ENCODE assay signal across 8 cellular contexts in genomic region chr1:30801826-30802198, GRCh38. TPM values are rescaled to one million over a fixed set of nuclear protein-coding genes. Genes with fewer than 3 reads are reported as not detected.
DNase-seq lines count a peak whose midpoint lies in the region; ATAC-seq and TF ChIP-seq lines count a peak whose summit lies in the region.

No MANE protein-coding gene starts in this region.

- H3K27me3 Mint-ChIP-seq in T-helper 2 cell treated with Interferon-gamma antibody and Interleukin-4, amounts not matched to agents 5 μg/mL and 100 μg/mL, for 36 hours (ENCODE audit: low read depth), result peaks cover 35% of the 10 kb centered on the region

- H3K4me3 ChIP-seq in NB4 (ENCODE audit: low read depth, low read length) (no peak overlapping the region), right atrium auricular region (no peak overlapping the region)

- ATAC-seq in HG03280 (IDR thresholded peaks at IDR 0.05; ENCODE audit: unreplicated experiment), result no peak

- peak; percentile 18 for DNase-seq in GDM1 (lab: John Stamatoyannopoulos, UW)
- peak; percentile 71 for DNase-seq in NB4 (ENCODE audit: low read depth)
- peak; percentile 61 for DNase-seq in T-helper 2 cell treated with Interferon-gamma antibody and Interleukin-4, amounts not matched to agents 5 μg/mL and 100 μg/mL, for 36 hours (ENCODE audit: low spot score)
- DNase-seq in amygdala (lab: John Stamatoyannopoulos, UW), result peak in 54 of 56 donors; percentile 26 to 91 (median 74)
- DNase-seq in right atrium auricular region (ENCODE audit: low spot score), result peak; percentile 86
- peak; percentile 94 for DNase-seq in retina
- no peak for DNase-seq in epidermal melanocyte (ENCODE audit: insufficient read length, low spot score)

- no peaks in the 10 kb centered on the region for H3K9me3 ChIP-seq in right atrium auricular region

- H3K4me1 Mint-ChIP-seq in T-helper 2 cell treated with Interferon-gamma antibody and Interleukin-4, amounts not matched to agents 5 μg/mL and 100 μg/mL, for 36 hours (ENCODE audit: low read depth), result peaks cover 4% of the 10 kb centered on the region

- H3K27ac Mint-ChIP-seq in T-helper 2 cell treated with Interferon-gamma antibody and Interleukin-4, amounts not matched to agents 5 μg/mL and 100 μg/mL, for 36 hours, result no peak overlapping the region

- H3K36me3 ChIP-seq in right atrium auricular region, result no peaks in the 10 kb centered on the region

- no peaks in the 10 kb centered on the region for H3K27me3 ChIP-seq in right atrium auricular region

- TF ChIP-seq POLR2A in NB4 (IDR thresholded peaks at IDR 0.05; ENCODE audit: extremely low read depth, insufficient read length), result no peak

- H3K27ac ChIP-seq in right atrium auricular region, result no peak overlapping the region

- no peaks in the 10 kb centered on the region for H3K36me3 Mint-ChIP-seq in T-helper 2 cell treated with Interferon-gamma antibody and Interleukin-4, amounts not matched to agents 5 μg/mL and 100 μg/mL, for 36 hours (ENCODE audit: low read depth)

- H3K4me1 ChIP-seq in right atrium auricular region, result peaks cover 0 to 33% of the 10 kb centered on the region in 2 donors

- no peak overlapping the region for H3K4me3 Mint-ChIP-seq in T-helper 2 cell treated with Interferon-gamma antibody and Interleukin-4, amounts not matched to agents 5 μg/mL and 100 μg/mL, for 36 hours

- no peaks in the 10 kb centered on the region for H3K9me3 Mint-ChIP-seq in T-helper 2 cell treated with Interferon-gamma antibody and Interleukin-4, amounts not matched to agents 5 μg/mL and 100 μg/mL, for 36 hours

- TF ChIP-seq CTCF in NB4 (IDR thresholded peaks at IDR 0.05; ENCODE audit: low read depth, low read length) (peak; percentile 90), right atrium auricular region (IDR thresholded peaks at IDR 0.05) (peak; percentile 84 to 98)

RNA-seq across cellular contexts. Expression of gene LAPTM5, which starts 44.2 kb away (rescaled TPM):
- 10 to 100 TPM; 17.4 to 62.8 TPM for total RNA-seq in right atrium auricular region
